Comparison of ENCODE assay signal across 16 cellular contexts in the genomic region with DNA sequence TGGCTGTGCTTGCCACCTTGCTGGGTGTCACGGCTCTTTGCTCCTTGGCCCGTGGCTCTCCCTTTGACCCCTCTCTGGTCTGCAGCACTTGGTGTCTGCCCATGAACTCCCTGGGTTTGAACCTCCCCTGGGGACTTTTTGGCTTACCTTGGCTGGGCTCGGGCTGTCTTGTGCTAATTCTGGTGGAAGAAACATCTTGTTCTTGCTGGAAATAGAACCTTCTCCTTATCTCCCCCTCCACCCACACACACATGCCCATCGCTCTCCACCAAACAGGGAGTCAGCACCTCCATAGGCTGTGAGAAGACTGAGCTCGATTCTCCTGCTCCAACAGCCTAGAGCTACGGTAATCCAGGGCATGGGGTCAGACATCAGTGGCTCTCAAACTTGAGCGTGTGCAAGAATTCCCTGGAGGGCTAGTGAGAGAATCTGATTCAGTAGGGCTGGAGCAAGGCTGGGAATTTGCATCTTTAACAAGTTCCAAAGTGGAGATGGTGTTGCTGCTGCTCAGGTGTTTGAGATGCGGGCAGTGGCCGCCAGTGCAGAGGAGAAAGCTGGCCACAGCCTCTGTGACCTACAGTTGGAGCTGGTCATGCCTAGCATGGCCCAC.
"Had no signal": no experiment of that assay in that cellular context is flagged by ENCODE, and none has a peak within 500 bp of the region (broad histone marks: within the 10 kb centered on the region; RNA-seq: fewer than 3 reads in every experiment).

No MANE protein-coding gene starts in this region.

- H3K9me3 ChIP-seq: colonic mucosa, esophagus squamous epithelium, heart left ventricle, lower lobe of right lung, thyroid gland, uterus had no signal

- H3K4me3 Mint-ChIP-seq: activated CD4-positive, alpha-beta memory T cell treated with anti-CD3 and anti-CD28 coated beads for 36 hours; activated T-cell treated with anti-CD3 and anti-CD28 coated beads, Interleukin-2, amount 50 U/mL, for 24 hours; mesothelial cell of epicardium; stimulated activated effector memory CD8-positive, alpha-beta T cell treated with anti-CD3 and anti-CD28 coated beads, Interleukin-12 subunit alpha, Interleukin-12 subunit beta, amount 100 ng/mL, for 72 hours; T-cell had no signal

- H3K4me1 ChIP-seq: colonic mucosa, esophagus squamous epithelium, heart left ventricle, lower lobe of right lung, uterus had no signal

- H3K9me3 Mint-ChIP-seq: activated CD4-positive, alpha-beta memory T cell treated with anti-CD3 and anti-CD28 coated beads for 36 hours; activated T-cell treated with anti-CD3 and anti-CD28 coated beads, Interleukin-2, amount 50 U/mL, for 24 hours; mesothelial cell of epicardium; stimulated activated effector memory CD8-positive, alpha-beta T cell treated with anti-CD3 and anti-CD28 coated beads, Interleukin-12 subunit alpha, Interleukin-12 subunit beta, amount 100 ng/mL, for 72 hours; T-cell had no signal

- H3K27me3 ChIP-seq: colonic mucosa, esophagus squamous epithelium, thyroid gland, uterus had no signal

- H3K36me3 ChIP-seq: colonic mucosa, esophagus squamous epithelium, heart left ventricle, lower lobe of right lung, thyroid gland, uterus had no signal

- ATAC-seq: lower lobe of right lung, T-cell had no signal

- H3K36me3 Mint-ChIP-seq: activated CD4-positive, alpha-beta memory T cell treated with anti-CD3 and anti-CD28 coated beads for 36 hours; mesothelial cell of epicardium; stimulated activated effector memory CD8-positive, alpha-beta T cell treated with anti-CD3 and anti-CD28 coated beads, Interleukin-12 subunit alpha, Interleukin-12 subunit beta, amount 100 ng/mL, for 72 hours; T-cell had no signal

- H3K27ac ChIP-seq: colonic mucosa, esophagus squamous epithelium, heart left ventricle, lower lobe of right lung, thyroid gland, uterus, VCaP had no signal

- H3K4me3 ChIP-seq: colonic mucosa, esophagus squamous epithelium, heart left ventricle, lower lobe of right lung, thyroid gland, uterus had no signal

- DNase-seq: activated CD4-positive, alpha-beta memory T cell treated with anti-CD3 and anti-CD28 coated beads for 36 hours; activated CD4-positive, alpha-beta T cell treated with anti-CD3 and anti-CD28 coated beads for 1 hour; activated effector memory CD4-positive, alpha-beta T cell treated with Interleukin-2 at 50 U/mL for 16 hours; activated naive CD4-positive, alpha-beta T cell treated with anti-CD3 and anti-CD28 coated beads, Interleukin-2, amount 50 U/mL, for 16 hours; activated T-cell treated with anti-CD3 and anti-CD28 coated beads, Interleukin-2, amount 50 U/mL, for 24 hours; colonic mucosa; esophagus squamous epithelium; heart left ventricle; lower lobe of right lung; T-cell; T-helper 9 cell; thyroid gland; uterus had no signal

- H3K4me1 Mint-ChIP-seq: stimulated activated effector memory CD8-positive, alpha-beta T cell treated with anti-CD3 and anti-CD28 coated beads, Interleukin-12 subunit alpha, Interleukin-12 subunit beta, amount 100 ng/mL, for 72 hours; T-cell had no signal

- H3K27ac Mint-ChIP-seq: activated CD4-positive, alpha-beta memory T cell treated with anti-CD3 and anti-CD28 coated beads for 36 hours; activated T-cell treated with anti-CD3 and anti-CD28 coated beads, Interleukin-2, amount 50 U/mL, for 24 hours; stimulated activated effector memory CD8-positive, alpha-beta T cell treated with anti-CD3 and anti-CD28 coated beads, Interleukin-12 subunit alpha, Interleukin-12 subunit beta, amount 100 ng/mL, for 72 hours; T-cell had no signal
